24 cellular contexts compared by ENCODE assay signal in the genomic region with DNA sequence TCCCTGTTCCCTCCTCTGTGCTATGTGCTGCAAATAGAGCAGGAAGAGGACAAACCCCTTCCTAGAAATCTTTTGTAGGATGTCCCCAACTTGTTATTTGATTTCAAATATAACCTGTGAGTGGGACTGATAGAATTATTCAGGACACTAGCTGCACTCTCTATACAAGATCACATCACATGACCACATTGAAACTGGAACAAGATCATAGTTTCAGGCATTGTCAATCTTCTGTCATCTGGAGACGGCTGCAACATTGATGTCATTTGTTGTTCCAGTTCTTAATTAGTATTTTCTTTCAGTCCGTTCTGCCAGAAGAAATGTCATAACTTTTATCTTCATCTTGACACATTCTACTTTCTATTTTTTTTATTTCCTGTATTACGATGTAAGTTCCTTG.
"Had no signal": no experiment of that assay in that cellular context is flagged by ENCODE, and none has a peak within 500 bp of the region (broad histone marks: within the 10 kb centered on the region; RNA-seq: fewer than 3 reads in every experiment).

No MANE protein-coding gene starts in this region.

- DNase-seq: activated CD4-positive, alpha-beta memory T cell treated with anti-CD3 and anti-CD28 coated beads for 36 hours; activated CD8-positive, alpha-beta memory T cell treated with anti-CD3 and anti-CD28 coated beads, Interleukin-2, amount 10 ng/mL, durations not matched to agents 7 days and 5 days; activated naive CD4-positive, alpha-beta T cell treated with anti-CD3 and anti-CD28 coated beads for 36 hours; activated T-cell treated with anti-CD3 and anti-CD28 coated beads, Interleukin-2, amount 50 U/mL, for 1 hour; dermis blood vessel endothelial cell; effector memory CD8-positive, alpha-beta T cell; head of caudate nucleus; left cardiac atrium; lower lobe of right lung; nucleus accumbens; right cardiac atrium; stimulated activated CD4-positive, alpha-beta T cell treated with anti-CD3 and anti-CD28 coated beads, Interleukin-15, amount 100 ng/mL, for 24 hours; stimulated activated CD4-positive, alpha-beta T cell treated with anti-CD3 and anti-CD28 coated beads, Interleukin-4, amount 100 ng/mL, for 1 hour; stimulated activated naive B cell treated with anti-CD40 and anti-IgM and Interleukin-4, amounts not matched to agents 10 μg/mL and 1 μg/mL and 100 μg/mL, for 72 hours; tibial artery; uterus had no signal

- ATAC-seq: activated CD8-positive, alpha-beta memory T cell treated with anti-CD3 and anti-CD28 coated beads, Interleukin-2, amount 10 ng/mL, durations not matched to agents 7 days and 5 days; effector memory CD8-positive, alpha-beta T cell; left cardiac atrium; lower lobe of right lung; right cardiac atrium; stimulated activated naive B cell treated with anti-CD40 and anti-IgM and Interleukin-4, amounts not matched to agents 10 μg/mL and 1 μg/mL and 100 μg/mL, for 72 hours had no signal

- H3K9me3 Mint-ChIP-seq: activated CD4-positive, alpha-beta memory T cell treated with anti-CD3 and anti-CD28 coated beads for 36 hours; activated naive CD4-positive, alpha-beta T cell treated with anti-CD3 and anti-CD28 coated beads for 36 hours; activated T-helper 2 cell treated with anti-CD3 and anti-CD28 coated beads, Interferon-gamma antibody, Interleukin-2, Interleukin-4, amounts not matched to agents 10 μg/mL and 5 μg/mL and 100 μg/mL, durations not matched to agents 14 hours and 24 hours and 36 hours; nephron; stimulated activated naive B cell treated with anti-CD40 and anti-IgM and Interleukin-4, amounts not matched to agents 10 μg/mL and 1 μg/mL and 100 μg/mL, for 72 hours had no signal

- H3K27me3 ChIP-seq: tibial artery, uterus had no signal

- H3K9me3 ChIP-seq: lower lobe of right lung, tibial artery, uterus had no signal

- H3K36me3 Mint-ChIP-seq: activated CD4-positive, alpha-beta memory T cell treated with anti-CD3 and anti-CD28 coated beads for 36 hours; activated CD8-positive, alpha-beta memory T cell treated with anti-CD3 and anti-CD28 coated beads, Interleukin-2, amount 10 ng/mL, durations not matched to agents 7 days and 5 days; stimulated activated naive B cell treated with anti-CD40 and anti-IgM and Interleukin-4, amounts not matched to agents 10 μg/mL and 1 μg/mL and 100 μg/mL, for 72 hours had no signal

- H3K4me1 ChIP-seq: lower lobe of right lung, tibial artery, uterus had no signal

- H3K36me3 ChIP-seq: lower lobe of right lung, tibial artery, uterus had no signal

- H3K27ac Mint-ChIP-seq: activated CD4-positive, alpha-beta memory T cell treated with anti-CD3 and anti-CD28 coated beads for 36 hours; activated CD8-positive, alpha-beta memory T cell treated with anti-CD3 and anti-CD28 coated beads, Interleukin-2, amount 10 ng/mL, durations not matched to agents 7 days and 5 days; activated naive CD4-positive, alpha-beta T cell treated with anti-CD3 and anti-CD28 coated beads for 36 hours; activated T-helper 2 cell treated with anti-CD3 and anti-CD28 coated beads, Interferon-gamma antibody, Interleukin-2, Interleukin-4, amounts not matched to agents 10 μg/mL and 5 μg/mL and 100 μg/mL, durations not matched to agents 14 hours and 24 hours and 36 hours; effector memory CD8-positive, alpha-beta T cell; nephron; progenitor cell of endocrine pancreas; stimulated activated naive B cell treated with anti-CD40 and anti-IgM and Interleukin-4, amounts not matched to agents 10 μg/mL and 1 μg/mL and 100 μg/mL, for 72 hours had no signal

- FAIRE-seq: astrocyte, bronchial epithelial cell, frontal cortex had no signal

- H3K27ac ChIP-seq: lower lobe of right lung, skin epidermis, tibial artery, uterus, VCaP had no signal

- H3K4me3 ChIP-seq: lower lobe of right lung, skin epidermis, tibial artery, uterus had no signal
